ENCODE assay signal across 28 cellular contexts in the genomic region with DNA sequence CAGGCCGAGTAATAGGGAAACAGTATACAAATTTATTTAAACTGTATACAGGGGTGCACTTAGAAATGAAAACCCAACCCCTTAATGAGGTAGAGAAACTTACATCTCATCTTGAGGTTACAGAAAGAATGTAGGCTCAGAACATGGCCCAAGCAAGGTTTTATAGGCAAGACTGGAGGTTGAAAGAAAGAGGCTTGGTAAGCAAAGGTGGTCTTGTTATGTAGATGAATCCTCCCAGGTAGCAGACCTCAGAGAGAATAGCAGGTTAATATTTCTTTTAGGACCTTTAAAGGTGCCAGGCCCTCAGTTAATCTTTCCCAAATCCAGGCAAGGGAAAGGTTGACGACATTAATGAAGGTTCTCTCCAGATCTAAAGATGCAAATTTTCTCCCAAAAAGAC.
"Had no signal": no experiment of that assay in that cellular context is flagged by ENCODE, and none has a peak within 500 bp of the region (broad histone marks: within the 10 kb centered on the region; RNA-seq: fewer than 3 reads in every experiment).

No MANE protein-coding gene starts in this region.

- H3K36me3 ChIP-seq: brain microvascular endothelial cell, esophagus squamous epithelium, gastroesophageal sphincter, heart left ventricle had no signal

- H3K4me1 ChIP-seq: esophagus squamous epithelium, gastroesophageal sphincter, heart left ventricle had no signal

- H3K27ac ChIP-seq: brain microvascular endothelial cell, epithelial cell of prostate, esophagus squamous epithelium, gastroesophageal sphincter, heart left ventricle had no signal

- H3K4me3 ChIP-seq: esophagus squamous epithelium, gastroesophageal sphincter, heart left ventricle had no signal

- ATAC-seq: activated CD8-positive, alpha-beta T cell treated with anti-CD3 and anti-CD28 coated beads for 36 hours; activated T-cell treated with anti-CD3 and anti-CD28 coated beads, Interleukin-2, amount 50 U/mL, for 4 hours; activated T-helper 17 cell treated with anti-CD3 and anti-CD28 coated beads, Interleukin-2, amount 50 U/mL, for 72 hours; gastroesophageal sphincter; heart left ventricle had no signal

- DNase-seq: activated CD4-positive, alpha-beta T cell treated with anti-CD3 and anti-CD28 coated beads for 1 hour; activated CD4-positive, alpha-beta T cell treated with anti-CD3 and anti-CD28 coated beads for 4 hours; activated CD4-positive, alpha-beta T cell treated with anti-CD3 and anti-CD28 coated beads, Interleukin-2, amount 10 ng/mL, durations not matched to agents 7 days and 5 days; activated CD4-positive, alpha-beta T cell treated with anti-CD3 and anti-CD28 coated beads, Interleukin-2, amount 50 U/mL, for 4 hours; activated CD8-positive, alpha-beta memory T cell treated with anti-CD3 and anti-CD28 coated beads for 24 hours; activated CD8-positive, alpha-beta T cell treated with anti-CD3 and anti-CD28 coated beads for 36 hours; activated effector memory CD4-positive, alpha-beta T cell treated with Interleukin-2 at 50 U/mL for 16 hours; activated gamma-delta T cell treated with Interleukin-2 at 50 U/mL for 16 hours; activated naive CD4-positive, alpha-beta T cell treated with anti-CD3 and anti-CD28 coated beads, Interleukin-2, amount 50 U/mL, for 16 hours; activated naive CD4-positive, alpha-beta T cell treated with Interleukin-2 at 50 U/mL for 16 hours; activated T-cell treated with anti-CD3 and anti-CD28 coated beads, Interleukin-2, amount 50 U/mL, for 4 hours; amniotic stem cell; anterior cingulate cortex; brain microvascular endothelial cell; cortex of kidney; dermis blood vessel endothelial cell; effector CD4-positive, alpha-beta T cell; esophagus squamous epithelium; foreskin melanocyte; heart left ventricle; T-helper 2 cell had no signal

- FAIRE-seq: astrocyte, bronchial epithelial cell, endometrium, endothelial cell of umbilical vein had no signal

- H3K27me3 ChIP-seq: brain microvascular endothelial cell, esophagus squamous epithelium, gastroesophageal sphincter, heart left ventricle had no signal

- H3K9me3 ChIP-seq: esophagus squamous epithelium, gastroesophageal sphincter had no signal
